10 cellular contexts compared by ENCODE assay signal in genomic region chr20:37911838-37912273, GRCh38. TPM values are rescaled to one million over a fixed set of nuclear protein-coding genes. Genes with fewer than 3 reads are reported as not detected.
DNase-seq lines count a peak whose midpoint lies in the region; ATAC-seq and TF ChIP-seq lines count a peak whose summit lies in the region.
"Had no signal": no experiment of that assay in that cellular context is flagged by ENCODE, and none has a peak within 500 bp of the region (broad histone marks: within the 10 kb centered on the region; RNA-seq: fewer than 3 reads in every experiment).

No MANE protein-coding gene starts in this region.

- 14 to 37% methylated on average over 6 to 11 of the region's 11 CpGs for WGBS in body of pancreas, 2 donors
- 9% methylated on average over 6 of the region's 11 CpGs; no CpG with 5 or more reads in 1 of the 2 donors for WGBS in esophagus squamous epithelium, 2 donors

- TF ChIP-seq POLR2A in body of pancreas (IDR thresholded peaks at IDR 0.05) (no peak), esophagus squamous epithelium (IDR thresholded peaks at IDR 0.05) (no peak)

- peak overlapping the region; percentile 62 for H3K4me2 ChIP-seq in neural progenitor cell

- H2AFZ ChIP-seq in neural progenitor cell (replicated peaks) = peak overlapping the region; percentile 15

- H3K4me1 ChIP-seq in body of pancreas (peaks cover 12% of the 10 kb centered on the region), neural progenitor cell (peaks cover 77% of the 10 kb centered on the region), esophagus squamous epithelium (peaks cover 7 to 35% (median 13%) of the 10 kb centered on the region in 3 donors)

- H3K27ac Mint-ChIP-seq in neural progenitor cell = peak overlapping the region; percentile 34
- H3K27ac Mint-ChIP-seq: progenitor cell of endocrine pancreas had no signal

- intact Hi-C loops in body of pancreas (cut with DNase I) = no loop called here
- intact Hi-C loops in esophagus squamous epithelium (cut with DNase I) = no loop called here

- ATAC-seq in body of pancreas = no peak
- no peak for ATAC-seq in HG02884 (IDR thresholded peaks at IDR 0.05; ENCODE audit: unreplicated experiment)
- no peak for ATAC-seq in GM21423 (IDR thresholded peaks at IDR 0.05; ENCODE audit: unreplicated experiment)
- no peak for ATAC-seq in GM21723 (IDR thresholded peaks at IDR 0.05; ENCODE audit: unreplicated experiment)

- no peaks in the 10 kb centered on the region for H3K36me3 ChIP-seq in body of pancreas (replicated peaks in 1 of 2; ENCODE audit: insufficient read depth in 1 of 2, low read depth in 2 of 2)
- H3K36me3 ChIP-seq in neural progenitor cell = no peaks in the 10 kb centered on the region
- no peaks in the 10 kb centered on the region for H3K36me3 ChIP-seq in esophagus squamous epithelium
- H3K36me3 ChIP-seq: thyroid gland had no signal

- H3K4me3 ChIP-seq in body of pancreas (no peak overlapping the region), neural progenitor cell (no peak overlapping the region), esophagus squamous epithelium (no peak overlapping the region)
- H3K4me3 ChIP-seq: thyroid gland had no signal

- H3K9me3 Mint-ChIP-seq in neural progenitor cell = no peaks in the 10 kb centered on the region

- TF ChIP-seq CTCF in body of pancreas (IDR thresholded peaks at IDR 0.05) (no peak), neural progenitor cell (IDR thresholded peaks at IDR 0.05) (no peak), esophagus squamous epithelium (IDR thresholded peaks at IDR 0.05) (no peak)

- H3F3A ChIP-seq in neural progenitor cell (ENCODE audit: low read depth) = peaks cover 75% of the 10 kb centered on the region

- peaks cover 88% of the 10 kb centered on the region for H3K4me1 Mint-ChIP-seq in neural progenitor cell

- H3K9me3 ChIP-seq in body of pancreas = no peaks in the 10 kb centered on the region
- no peaks in the 10 kb centered on the region for H3K9me3 ChIP-seq in neural progenitor cell (ENCODE audit: low read depth)
- H3K9me3 ChIP-seq in esophagus squamous epithelium = no peaks in the 10 kb centered on the region
- H3K9me3 ChIP-seq: thyroid gland had no signal

- no peaks in the 10 kb centered on the region for H4K20me1 ChIP-seq in neural progenitor cell (ENCODE audit: low read depth)

- H3K27me3 ChIP-seq in body of pancreas = peaks cover 0 to 5% of the 10 kb centered on the region in 2 donors
- H3K27me3 ChIP-seq in neural progenitor cell = no peaks in the 10 kb centered on the region
- peaks cover 0 to 100% (median 7%) of the 10 kb centered on the region in 4 donors for H3K27me3 ChIP-seq in esophagus squamous epithelium

- peak overlapping the region; percentile 64 for H3K4me3 Mint-ChIP-seq in neural progenitor cell

- no peaks in the 10 kb centered on the region for H3K79me2 ChIP-seq in neural progenitor cell (ENCODE audit: low read depth)

- no peak overlapping the region for H3K9ac ChIP-seq in neural progenitor cell

- peak; percentile 70 for DNase-seq in GM03348 (ENCODE audit: low spot score)
- DNase-seq in NCI-H1417 treated with DMSO at 0.1 percent for 48 hours (lab: John Stamatoyannopoulos, UW) = peak; percentile 26
- DNase-seq in body of pancreas = peak in 3 of 4 donors; percentile 23 to 46 (median 30)
- DNase-seq in neural progenitor cell (ENCODE audit: low spot score) = peak; percentile 85
- no peak for DNase-seq in esophagus squamous epithelium (lab: John Stamatoyannopoulos, UW)
- DNase-seq: thyroid gland had no signal

- peaks cover 13% of the 10 kb centered on the region for H3K27me3 Mint-ChIP-seq in neural progenitor cell (ENCODE audit: insufficient read depth, low read depth)

- no peaks in the 10 kb centered on the region for H3K36me3 Mint-ChIP-seq in neural progenitor cell

- H3K27ac ChIP-seq in body of pancreas (no peak overlapping the region), neural progenitor cell (no peak overlapping the region), esophagus squamous epithelium (no peak overlapping the region)
- H3K27ac ChIP-seq: thyroid gland had no signal

RNA-seq across cellular contexts. Expression of gene VSTM2L, which starts 8.9 kb away (rescaled TPM):
- total RNA-seq in body of pancreas = 1 to 10 TPM; 5.3 to 7.0 TPM
- total RNA-seq in neural progenitor cell (ENCODE audit: low replicate concordance) = 2.9 and 13.8 TPM in 2 replicates
- 1 to 10 TPM in 1 of 4 donors, under 1 TPM in 3; 0.38 to 2.6 (median 0.68) TPM for total RNA-seq in esophagus squamous epithelium
